8 cellular contexts compared by ENCODE assay signal in genomic region chr4:70703695-70704332, GRCh38. TPM values are rescaled to one million over a fixed set of nuclear protein-coding genes. Genes with fewer than 3 reads are reported as not detected.
A peak's percentile ranks its signal among the peaks of the same experiment; 100 is the strongest.
DNase-seq lines count a peak whose midpoint lies in the region; ATAC-seq and TF ChIP-seq lines count a peak whose summit lies in the region.

No MANE protein-coding gene starts in this region.

- no peaks in the 10 kb centered on the region for H3K9me3 Mint-ChIP-seq in osteocyte (ENCODE audit: unreplicated experiment)

- DNase-seq in DMS 273 (lab: John Stamatoyannopoulos, UW; ENCODE audit: unreplicated experiment): peak; percentile 56
- no peak for DNase-seq in DMS 273 treated with DMSO at 0.1 percent for 48 hours (lab: John Stamatoyannopoulos, UW)
- peak; percentile 65 for DNase-seq in NAMALWA (ENCODE audit: low spot score)
- peak; percentile 69 for DNase-seq in fibroblast of villous mesenchyme (ENCODE audit: low read depth)
- DNase-seq in osteocyte (ENCODE audit: extremely low spot score, unreplicated experiment): no peak
- DNase-seq in mucosa of gallbladder (ENCODE audit: low spot score): no peak

- H3K4me3 ChIP-seq in WI38 (ENCODE audit: low read depth, low read length): peak overlapping the region; percentile 75
- peak overlapping the region; percentile 64 for H3K4me3 ChIP-seq in fibroblast of villous mesenchyme (ENCODE audit: low read depth, low read length)

- H3K27ac Mint-ChIP-seq in osteocyte (ENCODE audit: unreplicated experiment): peak overlapping the region; percentile 87

- no peaks in the 10 kb centered on the region for H3K36me3 Mint-ChIP-seq in osteocyte (ENCODE audit: unreplicated experiment)

- TF ChIP-seq CTCF in WI38 (IDR thresholded peaks at IDR 0.05; ENCODE audit: low read depth, low read length) (no peak), fibroblast of villous mesenchyme (IDR thresholded peaks at IDR 0.05; ENCODE audit: insufficient read depth, low read depth, low read length) (no peak), osteocyte (IDR thresholded peaks at IDR 0.05) (no peak)

- peak overlapping the region; percentile 79 for H3K4me3 Mint-ChIP-seq in osteocyte (ENCODE audit: unreplicated experiment)

- ATAC-seq in HG03045 (IDR thresholded peaks at IDR 0.05; ENCODE audit: unreplicated experiment): no peak

- H3K4me1 Mint-ChIP-seq in osteocyte (ENCODE audit: unreplicated experiment): peaks cover 23% of the 10 kb centered on the region

- no peaks in the 10 kb centered on the region for H3K27me3 Mint-ChIP-seq in osteocyte (ENCODE audit: unreplicated experiment)

RNA-seq across cellular contexts. Expression of gene UTP3, which starts 15.5 kb away (rescaled TPM):
- total RNA-seq in fibroblast of villous mesenchyme (15.1 and 23.3 TPM in 2 replicates), osteocyte (29.4 and 29.9 TPM in 2 replicates), mucosa of gallbladder (17.1 TPM)

RNA-seq across cellular contexts. Expression of gene RUFY3, which starts 17.9 kb away (rescaled TPM):
- total RNA-seq in fibroblast of villous mesenchyme (56.7 and 60.5 TPM in 2 replicates), osteocyte (73.5 and 73.8 TPM in 2 replicates), mucosa of gallbladder (46.6 TPM)

RNA-seq across cellular contexts. Expression of gene JCHAIN, which starts 37.5 kb away (rescaled TPM):
- total RNA-seq in fibroblast of villous mesenchyme (0.64 and 2.6 TPM in 2 replicates), osteocyte (not detected in 2 replicates), mucosa of gallbladder (12.3 TPM)

Comparison
In these comparisons a context has a peak if more than half of its experiments do, and no peak if none do; other contexts are left out.
1. DNase-seq: peak in DMS 273 (single experiment), NAMALWA (single experiment) and fibroblast of villous mesenchyme (single experiment); none in DMS 273 treated with DMSO at 0.1 percent for 48 hours (single experiment), osteocyte (single experiment) and mucosa of gallbladder (single experiment).